19 cellular contexts compared by ENCODE assay signal in genomic region chr3:149753717-149754116, GRCh38. TPM values are rescaled to one million over a fixed set of nuclear protein-coding genes. Genes with fewer than 3 reads are reported as not detected.
DNase-seq lines count a peak whose midpoint lies in the region; ATAC-seq, FAIRE-seq and TF ChIP-seq lines count a peak whose summit lies in the region.
"Had no signal": no experiment of that assay in that cellular context is flagged by ENCODE, and none has a peak within 500 bp of the region (broad histone marks: within the 10 kb centered on the region; RNA-seq: fewer than 3 reads in every experiment).

No MANE protein-coding gene starts in this region.

- H3K27ac Mint-ChIP-seq in T-helper 1 cell treated with Interleukin-12 subunit alpha and Interleukin-12 subunit beta and Interleukin-4 antibody, amounts not matched to agents 30 μg/mL and 1 μg/mL, for 36 hours: no peak overlapping the region
- H3K27ac Mint-ChIP-seq in astrocyte (ENCODE audit: unreplicated experiment) (peak overlapping the region; percentile 16), neural progenitor cell (no peak overlapping the region)

- H3K4me1 Mint-ChIP-seq in T-helper 1 cell treated with Interleukin-12 subunit alpha and Interleukin-12 subunit beta and Interleukin-4 antibody, amounts not matched to agents 30 μg/mL and 1 μg/mL, for 36 hours (ENCODE audit: low read depth): peaks cover 18% of the 10 kb centered on the region
- H3K4me1 Mint-ChIP-seq in astrocyte (ENCODE audit: low read depth, unreplicated experiment) (peaks cover 5% of the 10 kb centered on the region), neural progenitor cell (peaks cover 11% of the 10 kb centered on the region)

- POLR2A ChIA-PET in HepG2 (lab: Yijun Ruan, JAX): no interaction called here

- peaks cover 20% of the 10 kb centered on the region for H3K27me3 Mint-ChIP-seq in T-helper 1 cell treated with Interleukin-12 subunit alpha and Interleukin-12 subunit beta and Interleukin-4 antibody, amounts not matched to agents 30 μg/mL and 1 μg/mL, for 36 hours (ENCODE audit: low read depth)
- no peaks in the 10 kb centered on the region for H3K27me3 Mint-ChIP-seq in astrocyte (ENCODE audit: low read depth, unreplicated experiment)
- no peaks in the 10 kb centered on the region for H3K27me3 Mint-ChIP-seq in neural progenitor cell (ENCODE audit: insufficient read depth, low read depth)

- TF ChIP-seq RAD21 in HepG2 (CRISPR knock-in tag; IDR thresholded peaks at IDR 0.05): no peak

- H3K27me3 ChIP-seq in KMS-11 (ENCODE audit: insufficient read depth, low read depth): no peaks in the 10 kb centered on the region
- no peaks in the 10 kb centered on the region for H3K27me3 ChIP-seq in astrocyte (ENCODE audit: insufficient read depth, low read length)
- no peaks in the 10 kb centered on the region for H3K27me3 ChIP-seq in neural progenitor cell
- H3K27me3 ChIP-seq in HepG2 (ENCODE audit: control insufficient read depth in 1 of 2, insufficient read depth in 2 of 2, low read length in 2 of 2): peaks cover 0 to 4% of the 10 kb centered on the region in 2 experiments; a peak in 1 of 5 replicates

- no peaks in the 10 kb centered on the region for H3F3A ChIP-seq in neural progenitor cell (ENCODE audit: low read depth)

- no peak for TF ChIP-seq POLR2A in HepG2 (IDR thresholded peaks at IDR 0.05; ENCODE audit: insufficient read depth in 1 of 2, low read depth in 2 of 2, low read length in 2 of 2)

- H3K4me1 ChIP-seq in KMS-11 (ENCODE audit: low read depth, poor library complexity, severe bottlenecking): peaks cover 25% of the 10 kb centered on the region
- H3K4me1 ChIP-seq in astrocyte (ENCODE audit: insufficient read depth, low read length): peaks cover 5% of the 10 kb centered on the region
- peaks cover 8% of the 10 kb centered on the region for H3K4me1 ChIP-seq in neural progenitor cell
- H3K4me1 ChIP-seq in HepG2 (ENCODE audit: insufficient read depth, low read length): peaks cover 25% of the 10 kb centered on the region

- TF ChIP-seq EP300 in HepG2 (IDR thresholded peaks at IDR 0.05; ENCODE audit: low read depth in 2 of 2, low read length in 2 of 2) (no peak), HepG2 (CRISPR knock-in tag; IDR thresholded peaks at IDR 0.05; ENCODE audit: borderline replicate concordance) (no peak)

- intact Hi-C loops in HepG2 (cut with micrococcal nuclease; ENCODE audit: unreplicated experiment): loop anchor here (5.0 kb wide), 2 partner anchors 59 to 221 kb away; partner anchors contain the start of gene RNF13

- in situ Hi-C loops in HepG2 (cut with HindIII; ENCODE audit: extremely low pct_ligation_motif_present, low pct_unique_long_range_greater_than_20kb): no loop called here

- no peaks in the 10 kb centered on the region for H3K9me3 Mint-ChIP-seq in T-helper 1 cell treated with Interleukin-12 subunit alpha and Interleukin-12 subunit beta and Interleukin-4 antibody, amounts not matched to agents 30 μg/mL and 1 μg/mL, for 36 hours
- H3K9me3 Mint-ChIP-seq in astrocyte (ENCODE audit: unreplicated experiment) (no peaks in the 10 kb centered on the region), neural progenitor cell (no peaks in the 10 kb centered on the region)

- H3K79me2 ChIP-seq in KMS-11 (ENCODE audit: insufficient read depth, low read depth) (peaks cover 13% of the 10 kb centered on the region; the same call in 1 of the 2 replicates), astrocyte (ENCODE audit: insufficient read depth, low read length) (peaks cover 34% of the 10 kb centered on the region), neural progenitor cell (ENCODE audit: low read depth) (peaks cover 28% of the 10 kb centered on the region), HepG2 (ENCODE audit: insufficient read depth, low read length) (peaks cover 15% of the 10 kb centered on the region)

- H2AFZ ChIP-seq in KMS-11 (ENCODE audit: low read depth) (peak overlapping the region; percentile 94; the same call in 1 of the 2 replicates), astrocyte (ENCODE audit: low read depth, low read length) (no peak overlapping the region), neural progenitor cell (replicated peaks) (peak overlapping the region; percentile 45), HepG2 (ENCODE audit: low read length) (no peak overlapping the region)

- H3K4me2 ChIP-seq in KMS-11 (no peak overlapping the region), astrocyte (ENCODE audit: low read length) (no peak overlapping the region), neural progenitor cell (no peak overlapping the region), HepG2 (ENCODE audit: low read depth, low read length) (no peak overlapping the region)

- no peak for DNase-seq in T-helper 1 cell
- DNase-seq in astrocyte (ENCODE audit: low read depth): no peak
- no peak for DNase-seq in neural progenitor cell (ENCODE audit: low spot score)
- no peak for DNase-seq in SK-N-DZ (ENCODE audit: low spot score)
- no peak for DNase-seq in retina
- DNase-seq in HepG2 (ENCODE audit: low spot score): no peak
- DNase-seq: amygdala; GDM1; MM.1S; NCI-H2081; NCI-H774; stimulated activated CD4-positive, alpha-beta T cell treated with anti-CD3 and anti-CD28 coated beads, Interleukin-2, amount 100 ng/mL, for 24 hours; trophoblast cell had no signal

- H3K4me3 Mint-ChIP-seq in T-helper 1 cell treated with Interleukin-12 subunit alpha and Interleukin-12 subunit beta and Interleukin-4 antibody, amounts not matched to agents 30 μg/mL and 1 μg/mL, for 36 hours: peak overlapping the region; percentile 94
- H3K4me3 Mint-ChIP-seq in astrocyte (ENCODE audit: unreplicated experiment) (peak overlapping the region; percentile 15), neural progenitor cell (no peak overlapping the region)

- H3K36me3 Mint-ChIP-seq in T-helper 1 cell treated with Interleukin-12 subunit alpha and Interleukin-12 subunit beta and Interleukin-4 antibody, amounts not matched to agents 30 μg/mL and 1 μg/mL, for 36 hours (ENCODE audit: low read depth): peaks cover 9% of the 10 kb centered on the region
- peaks cover 4% of the 10 kb centered on the region for H3K36me3 Mint-ChIP-seq in astrocyte (ENCODE audit: low read depth, unreplicated experiment)
- peaks cover 7% of the 10 kb centered on the region for H3K36me3 Mint-ChIP-seq in neural progenitor cell

- FAIRE-seq in astrocyte (lab: Jason Lieb, UNC) (no peak), HepG2 (lab: Jason Lieb, UNC) (no peak)
- FAIRE-seq: colon, islet of Langerhans had no signal

- no peaks in the 10 kb centered on the region for H3K36me3 ChIP-seq in KMS-11 (ENCODE audit: insufficient read depth)
- peaks cover 12% of the 10 kb centered on the region for H3K36me3 ChIP-seq in astrocyte (ENCODE audit: insufficient read depth, low read length)
- peaks cover 14% of the 10 kb centered on the region for H3K36me3 ChIP-seq in neural progenitor cell
- H3K36me3 ChIP-seq in HepG2 (replicated peaks in 1 of 2; ENCODE audit: control insufficient read depth in 1 of 2, insufficient read depth in 2 of 2, low read length in 2 of 2): peaks cover 0 to 2% of the 10 kb centered on the region in 2 experiments; a peak in 1 of 5 replicates

- BruUV-seq in HepG2 (replicated peaks; lab: Mats Ljungman, UMichigan): no TSS peak

- H3K9ac ChIP-seq in KMS-11 (no peak overlapping the region), astrocyte (ENCODE audit: low read length) (no peak overlapping the region), neural progenitor cell (no peak overlapping the region), HepG2 (ENCODE audit: insufficient read depth, low read depth, low read length) (no peak overlapping the region)

- ATAC-seq in HepG2: no peak

- H3K9me3 ChIP-seq in astrocyte (ENCODE audit: insufficient read depth, low read depth, low read length) (no peaks in the 10 kb centered on the region), neural progenitor cell (ENCODE audit: low read depth) (no peaks in the 10 kb centered on the region), HepG2 (ENCODE audit: low read length) (no peaks in the 10 kb centered on the region)

- TF ChIP-seq CTCF in KMS-11 (conservative IDR thresholded peaks at IDR 0.05; ENCODE audit: low read depth, low read length) (no peak), astrocyte (IDR thresholded peaks at IDR 0.05; ENCODE audit: insufficient read depth, low read depth, low read length) (no peak), neural progenitor cell (IDR thresholded peaks at IDR 0.05) (no peak), HepG2 (CRISPR knock-in tag; IDR thresholded peaks at IDR 0.05) (no peak)

- no peaks in the 10 kb centered on the region for H4K20me1 ChIP-seq in KMS-11 (ENCODE audit: insufficient read depth)
- H4K20me1 ChIP-seq in astrocyte (ENCODE audit: insufficient read depth, low read length): no peaks in the 10 kb centered on the region
- no peaks in the 10 kb centered on the region for H4K20me1 ChIP-seq in neural progenitor cell (ENCODE audit: low read depth)
- H4K20me1 ChIP-seq in HepG2 (ENCODE audit: insufficient read depth, low read length): no peaks in the 10 kb centered on the region

- no peak overlapping the region for H3K27ac ChIP-seq in KMS-11
- no peak overlapping the region for H3K27ac ChIP-seq in astrocyte (ENCODE audit: low read depth, low read length)
- no peak overlapping the region for H3K27ac ChIP-seq in neural progenitor cell
- H3K27ac ChIP-seq in HepG2 (ENCODE audit: extremely low read length, insufficient read depth, low read length): no peak overlapping the region

- CTCF ChIA-PET in HepG2 (lab: Yijun Ruan, JAX; ENCODE audit: low intra/inter-chr PET ratio, low total read pairs): interaction anchor here (2.1 kb wide), 1 partner anchor 185 kb away, joined by 4 read pairs; no protein-coding TSS in a partner anchor

- H3K4me3 ChIP-seq in KMS-11 (IDR thresholded peaks at IDR 0.05; ENCODE audit: insufficient read depth, low read depth, low read length) (no peak overlapping the region), astrocyte (ENCODE audit: insufficient read depth, low read depth, low read length) (no peak overlapping the region), neural progenitor cell (no peak overlapping the region), HepG2 (replicated peaks in 1 of 3; ENCODE audit: insufficient read depth in 1 of 3, low read depth in 2 of 3, low read length in 3 of 3) (no peak overlapping the region)

RNA-seq across cellular contexts. Expression of gene COMMD2, which starts 1.4 kb away (rescaled TPM):
- 44.8 and 47.1 TPM in 2 replicates for total RNA-seq in astrocyte
- 46.8 and 110 TPM in 2 replicates for total RNA-seq in neural progenitor cell (ENCODE audit: low replicate concordance)
- polyA plus RNA-seq in SK-N-DZ (2014; cell fraction: cytosol; rRNA removed): 83.3 and 91.8 TPM in 2 replicates
- 25.7 and 50.8 TPM in 2 replicates for polyA plus RNA-seq in SK-N-DZ (2014; cell fraction: nucleus; rRNA removed)
- total RNA-seq in HepG2 (2016; rRNA removed; fragmentation: Illumina TruSeq; extraction: Trizol): 57.6 and 73.2 TPM in 2 replicates
- 8.4 and 10.2 TPM in 2 replicates for total RNA-seq in HepG2 (2016; cell fraction: cytosol; rRNA removed; fragmentation: Illumina TruSeq; extraction: Trizol; ENCODE audit: low read depth)
- total RNA-seq in HepG2 (2016; cell fraction: insoluble cytoplasmic fraction; rRNA removed; fragmentation: Illumina TruSeq; extraction: Trizol): 55.4 and 78.2 TPM in 2 replicates
- 13.8 and 20.0 TPM in 2 replicates for total RNA-seq in HepG2 (2016; cell fraction: membrane; rRNA removed; fragmentation: Illumina TruSeq; extraction: Trizol)
- total RNA-seq in HepG2 (2016; cell fraction: nucleus; rRNA removed; fragmentation: Illumina TruSeq; extraction: Trizol): 30.5 and 31.9 TPM in 2 replicates
- polyA plus RNA-seq in HepG2 (2011; rRNA removed): 25.5 and 33.0 TPM in 2 replicates
- 22.4 and 27.4 TPM in 2 replicates for polyA plus RNA-seq in HepG2 (2011; cell fraction: cytosol; rRNA removed)
- polyA plus RNA-seq in HepG2 (2011; cell fraction: nucleus; rRNA removed): 7.2 and 10.3 TPM in 2 replicates
- 21.8 and 23.7 TPM in 2 replicates for polyA plus RNA-seq in HepG2 (2012)
- 4.3 and 5.0 TPM in 2 replicates for polyA plus RNA-seq in HepG2 (2016; cell fraction: cytosol; fragmentation: Illumina TruSeq; extraction: Trizol; ENCODE audit: low read depth)
- 65.7 and 69.6 TPM in 2 replicates for polyA plus RNA-seq in HepG2 (2016; cell fraction: insoluble cytoplasmic fraction; fragmentation: Illumina TruSeq; extraction: Trizol; ENCODE audit: low read depth)
- polyA plus RNA-seq in HepG2 (2016; cell fraction: membrane; fragmentation: Illumina TruSeq; extraction: Trizol; ENCODE audit: low read depth): 7.5 and 8.4 TPM in 2 replicates
- 45.6 and 52.9 TPM in 2 replicates for polyA plus RNA-seq in HepG2 (2016; cell fraction: nucleus; fragmentation: Illumina TruSeq; extraction: Trizol; ENCODE audit: insufficient read depth, low read depth)
- 3.4 and 15.7 TPM in 2 replicates for polyA minus RNA-seq in HepG2 (2011; rRNA and poly(A)+ RNA removed; ENCODE audit: low replicate concordance)
- 7.2 and 8.0 TPM in 2 replicates for polyA minus RNA-seq in HepG2 (2011; cell fraction: cytosol; rRNA and poly(A)+ RNA removed)
- 15.6 and 23.2 TPM in 2 replicates for polyA minus RNA-seq in HepG2 (2011; cell fraction: nucleus; rRNA and poly(A)+ RNA removed)

RNA-seq across cellular contexts. Expression of gene ANKUB1, which starts 38.6 kb away (rescaled TPM):
- total RNA-seq in astrocyte: not detected in 2 replicates
- total RNA-seq in neural progenitor cell (ENCODE audit: low replicate concordance): not detected in 2 replicates
- polyA plus RNA-seq in SK-N-DZ (2014; cell fraction: cytosol; rRNA removed): not detected in 2 replicates
- not detected in 2 replicates for polyA plus RNA-seq in SK-N-DZ (2014; cell fraction: nucleus; rRNA removed)
- not detected in 2 replicates for total RNA-seq in HepG2 (2016; rRNA removed; fragmentation: Illumina TruSeq; extraction: Trizol)
- not detected in 2 replicates for total RNA-seq in HepG2 (2016; cell fraction: cytosol; rRNA removed; fragmentation: Illumina TruSeq; extraction: Trizol; ENCODE audit: low read depth)
- total RNA-seq in HepG2 (2016; cell fraction: insoluble cytoplasmic fraction; rRNA removed; fragmentation: Illumina TruSeq; extraction: Trizol): not detected in 2 replicates
- not detected in 2 replicates for total RNA-seq in HepG2 (2016; cell fraction: membrane; rRNA removed; fragmentation: Illumina TruSeq; extraction: Trizol)
- total RNA-seq in HepG2 (2016; cell fraction: nucleus; rRNA removed; fragmentation: Illumina TruSeq; extraction: Trizol): not detected in 2 replicates
- not detected in 2 replicates for polyA plus RNA-seq in HepG2 (2011; rRNA removed)
- not detected in 2 replicates for polyA plus RNA-seq in HepG2 (2011; cell fraction: cytosol; rRNA removed)
- not detected in 2 replicates for polyA plus RNA-seq in HepG2 (2011; cell fraction: nucleus; rRNA removed)
- not detected in 2 replicates for polyA plus RNA-seq in HepG2 (2012)
- not detected in 2 replicates for polyA plus RNA-seq in HepG2 (2016; cell fraction: cytosol; fragmentation: Illumina TruSeq; extraction: Trizol; ENCODE audit: low read depth)
- polyA plus RNA-seq in HepG2 (2016; cell fraction: insoluble cytoplasmic fraction; fragmentation: Illumina TruSeq; extraction: Trizol; ENCODE audit: low read depth): not detected in 2 replicates
- polyA plus RNA-seq in HepG2 (2016; cell fraction: membrane; fragmentation: Illumina TruSeq; extraction: Trizol; ENCODE audit: low read depth): not detected in 2 replicates
- polyA plus RNA-seq in HepG2 (2016; cell fraction: nucleus; fragmentation: Illumina TruSeq; extraction: Trizol; ENCODE audit: insufficient read depth, low read depth): not detected in 2 replicates
- 0.51 TPM in 1 of 2 replicates, not detected in the other for polyA minus RNA-seq in HepG2 (2011; rRNA and poly(A)+ RNA removed; ENCODE audit: low replicate concordance)
- not detected in 2 replicates for polyA minus RNA-seq in HepG2 (2011; cell fraction: cytosol; rRNA and poly(A)+ RNA removed)
- not detected in 2 replicates for polyA minus RNA-seq in HepG2 (2011; cell fraction: nucleus; rRNA and poly(A)+ RNA removed)
- total RNA-seq: A172, epithelial cell of proximal tubule had no signal

RNA-seq across cellular contexts. Expression of gene RNF13, which starts 59.3 kb away (rescaled TPM):
- total RNA-seq in astrocyte (44.2 and 49.9 TPM in 2 replicates), neural progenitor cell (ENCODE audit: low replicate concordance) (23.2 and 45.2 TPM in 2 replicates), HepG2 (2016; rRNA removed; fragmentation: Illumina TruSeq; extraction: Trizol) (28.1 and 46.0 TPM in 2 replicates)
- 45.1 and 52.2 TPM in 2 replicates for polyA plus RNA-seq in SK-N-DZ (2014; cell fraction: cytosol; rRNA removed)
- polyA plus RNA-seq in SK-N-DZ (2014; cell fraction: nucleus; rRNA removed): 20.9 and 25.2 TPM in 2 replicates
- 217 and 228 TPM in 2 replicates for total RNA-seq in HepG2 (2016; cell fraction: cytosol; rRNA removed; fragmentation: Illumina TruSeq; extraction: Trizol; ENCODE audit: low read depth)
- total RNA-seq in HepG2 (2016; cell fraction: insoluble cytoplasmic fraction; rRNA removed; fragmentation: Illumina TruSeq; extraction: Trizol): 28.8 and 45.3 TPM in 2 replicates
- total RNA-seq in HepG2 (2016; cell fraction: membrane; rRNA removed; fragmentation: Illumina TruSeq; extraction: Trizol): 72.6 and 86.1 TPM in 2 replicates
- 43.9 and 45.5 TPM in 2 replicates for total RNA-seq in HepG2 (2016; cell fraction: nucleus; rRNA removed; fragmentation: Illumina TruSeq; extraction: Trizol)
- 32.0 and 39.8 TPM in 2 replicates for polyA plus RNA-seq in HepG2 (2011; rRNA removed)
- polyA plus RNA-seq in HepG2 (2011; cell fraction: cytosol; rRNA removed): 21.6 and 31.0 TPM in 2 replicates
- polyA plus RNA-seq in HepG2 (2011; cell fraction: nucleus; rRNA removed): 14.4 and 18.7 TPM in 2 replicates
- 37.4 and 44.5 TPM in 2 replicates for polyA plus RNA-seq in HepG2 (2012)
- polyA plus RNA-seq in HepG2 (2016; cell fraction: cytosol; fragmentation: Illumina TruSeq; extraction: Trizol; ENCODE audit: low read depth): 6.6 and 7.0 TPM in 2 replicates
- 21.5 and 26.7 TPM in 2 replicates for polyA plus RNA-seq in HepG2 (2016; cell fraction: insoluble cytoplasmic fraction; fragmentation: Illumina TruSeq; extraction: Trizol; ENCODE audit: low read depth)
- polyA plus RNA-seq in HepG2 (2016; cell fraction: membrane; fragmentation: Illumina TruSeq; extraction: Trizol; ENCODE audit: low read depth): 13.9 and 14.4 TPM in 2 replicates
- 51.2 and 51.6 TPM in 2 replicates for polyA plus RNA-seq in HepG2 (2016; cell fraction: nucleus; fragmentation: Illumina TruSeq; extraction: Trizol; ENCODE audit: insufficient read depth, low read depth)
- polyA minus RNA-seq in HepG2 (2011; rRNA and poly(A)+ RNA removed; ENCODE audit: low replicate concordance): 50.9 and 117 TPM in 2 replicates
- 55.4 and 59.3 TPM in 2 replicates for polyA minus RNA-seq in HepG2 (2011; cell fraction: cytosol; rRNA and poly(A)+ RNA removed)
- polyA minus RNA-seq in HepG2 (2011; cell fraction: nucleus; rRNA and poly(A)+ RNA removed): 74.9 and 95.4 TPM in 2 replicates

Comparison
In these comparisons a context has a peak if more than half of its experiments do, and no peak if none do; other contexts are left out.
1. H2AFZ ChIP-seq: peak in KMS-11 (single experiment) and neural progenitor cell (single experiment); none in astrocyte (single experiment) and HepG2 (single experiment).